ENCODE assay signal across 8 cellular contexts in genomic region chr15:73982251-73982962, GRCh38. TPM values are rescaled to one million over a fixed set of nuclear protein-coding genes. Genes with fewer than 3 reads are reported as not detected.
DNase-seq lines count a peak whose midpoint lies in the region; ATAC-seq and TF ChIP-seq lines count a peak whose summit lies in the region.

No MANE protein-coding gene starts in this region.

- H3K27me3 ChIP-seq in ovary = no peaks in the 10 kb centered on the region

- ATAC-seq in HG03378 (IDR thresholded peaks at IDR 0.05; ENCODE audit: unreplicated experiment) (no peak), GM18909 (IDR thresholded peaks at IDR 0.05; ENCODE audit: poor library complexity, unreplicated experiment) (no peak)

- H3K4me3 ChIP-seq in WI38 (ENCODE audit: low read depth, low read length) (0 out of 2 replicates have a peak overlapping the region, but pooled peaks have one; percentile 8), fibroblast of pulmonary artery (replicated peaks; ENCODE audit: low read depth, low read length) (no peak overlapping the region), ovary (no peak overlapping the region)

- TF ChIP-seq POLR2A in ovary (IDR thresholded peaks at IDR 0.05) = no peak

- no peak for TF ChIP-seq EP300 in ovary (IDR thresholded peaks at IDR 0.05)

- DNase-seq in AG08395 (ENCODE audit: low spot score) (peak; percentile 86), HCEC 1CT (peak; percentile 81), fibroblast of pulmonary artery (ENCODE audit: low read depth) (peak; percentile 89), ovary (peak; percentile 62 to 86 (median 77)), NK-92 (lab: John Stamatoyannopoulos, UW; ENCODE audit: unreplicated experiment) (no peak)

- 7 to 23% (median 16%) methylated on average over 8 of the region's 8 CpGs for WGBS in ovary, 3 donors

- peaks cover 11% of the 10 kb centered on the region for H3K4me1 ChIP-seq in ovary (ENCODE audit: insufficient read depth)

- H3K27ac ChIP-seq in ovary = peak overlapping the region; percentile 38 to 79

- TF ChIP-seq CTCF in WI38 (IDR thresholded peaks at IDR 0.05; ENCODE audit: low read depth, low read length) (no peak), fibroblast of pulmonary artery (IDR thresholded peaks at IDR 0.05; ENCODE audit: low read length, missing control alignments) (no peak), ovary (IDR thresholded peaks at IDR 0.05) (no peak)

- H3K9me3 ChIP-seq in ovary = no peaks in the 10 kb centered on the region

- intact Hi-C loops in ovary (cut with DNase I) = no loop called here

- no peaks in the 10 kb centered on the region for H3K36me3 ChIP-seq in ovary

RNA-seq across cellular contexts. Expression of gene STOML1, which starts 9.7 kb away (rescaled TPM):
- 10 to 100 TPM in 5 of 7 donors, 1 to 10 TPM in 2; 6.0 to 22.9 (median 13.3) TPM for total RNA-seq in ovary
- 10 to 100 TPM in 1 of 2 donors, 1 to 10 TPM in 1; 2.1 to 12.1 TPM for polyA plus RNA-seq in ovary

RNA-seq across cellular contexts. Expression of gene PML, which starts 12.1 kb away (rescaled TPM):
- total RNA-seq in ovary = 10 to 100 TPM; 37.4 to 60.8 (median 51.7) TPM
- 10 to 100 TPM; 20.7 to 26.0 TPM for polyA plus RNA-seq in ovary

RNA-seq across cellular contexts. Expression of gene LOXL1, which starts 56.1 kb away (rescaled TPM):
- 10 to 100 TPM; 10.1 to 33.8 (median 19.9) TPM for total RNA-seq in ovary
- polyA plus RNA-seq in ovary = 10 to 100 TPM; 16.1 to 17.0 TPM
